28 cellular contexts compared by ENCODE assay signal in the genomic region with DNA sequence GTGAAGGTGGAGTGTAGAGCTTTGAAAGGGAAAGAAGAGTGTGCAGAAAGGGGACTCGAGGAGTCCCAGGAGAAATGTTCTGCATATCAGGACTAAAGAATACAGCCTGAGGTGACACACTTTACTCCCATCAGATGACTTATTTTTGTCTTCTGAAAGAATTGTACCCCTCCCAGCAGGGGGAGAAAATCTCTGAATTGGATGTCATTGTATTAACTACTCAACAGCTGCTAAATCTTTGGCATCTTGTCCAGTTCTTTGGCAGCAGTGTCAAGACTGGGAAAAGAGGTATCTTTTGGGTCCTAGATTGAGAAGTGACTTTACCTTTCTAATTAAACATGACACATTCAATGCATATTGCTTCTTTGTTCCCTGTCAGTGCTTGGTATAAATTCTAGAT. TPM values are rescaled to one million over a fixed set of nuclear protein-coding genes. Genes with fewer than 3 reads are reported as not detected.
"Had no signal": no experiment of that assay in that cellular context is flagged by ENCODE, and none has a peak within 500 bp of the region (broad histone marks: within the 10 kb centered on the region; RNA-seq: fewer than 3 reads in every experiment).

No MANE protein-coding gene starts in this region.

- H3K27ac ChIP-seq: brain microvascular endothelial cell, foreskin keratinocyte, pancreas, prostate gland, sigmoid colon, stomach, suprapubic skin, tibial artery, VCaP had no signal

- DNase-seq: activated CD4-positive, alpha-beta T cell treated with anti-CD3 and anti-CD28 coated beads for 4 hours; activated CD4-positive, alpha-beta T cell treated with anti-CD3 and anti-CD28 coated beads, Interleukin-2, amount 50 U/mL, for 4 hours; activated CD8-positive, alpha-beta memory T cell treated with anti-CD3 and anti-CD28 coated beads for 24 hours; activated effector memory CD4-positive, alpha-beta T cell treated with anti-CD3 and anti-CD28 coated beads, Interleukin-2, amount 50 U/mL, for 16 hours; activated naive CD4-positive, alpha-beta T cell treated with anti-CD3 and anti-CD28 coated beads, Interleukin-2, amount 50 U/mL, for 16 hours; activated T-cell treated with anti-CD3 and anti-CD28 coated beads, Interleukin-2, amount 50 U/mL, for 1 hour; amniotic stem cell; brain microvascular endothelial cell; cortex of kidney; endodermal cell; foreskin keratinocyte; left ventricle myocardium superior; mucosa of descending colon; naive B cell; pancreas; sigmoid colon; stimulated activated CD4-positive, alpha-beta T cell treated with anti-CD3 and anti-CD28 coated beads, Interleukin-15, amount 100 ng/mL, for 24 hours; stimulated activated CD4-positive, alpha-beta T cell treated with anti-CD3 and anti-CD28 coated beads, Interleukin-2, amount 100 ng/mL, for 24 hours; stimulated activated naive B cell treated with anti-CD40 and anti-IgM and Interleukin-4, amounts not matched to agents 10 μg/mL and 1 μg/mL and 100 μg/mL, for 72 hours; stomach had no signal

- H3K36me3 ChIP-seq: brain microvascular endothelial cell, pancreas, prostate gland, suprapubic skin had no signal

- H3K4me3 Mint-ChIP-seq: activated T-helper 1 cell treated with anti-CD3 and anti-CD28 coated beads, Interleukin-12 subunit alpha, Interleukin-12 subunit beta, Interleukin-2, Interleukin-4 antibody, amounts not matched to agents 30 ng/mL and 10 ng/mL and 1 ng/mL, durations not matched to agents 14 hours and 24 hours and 36 hours; endodermal cell; naive B cell; stimulated activated naive B cell treated with anti-CD40 and anti-IgM and Interleukin-4, amounts not matched to agents 10 μg/mL and 1 μg/mL and 100 μg/mL, for 72 hours had no signal

- H3K4me3 ChIP-seq: mucosa of descending colon, pancreas, prostate gland, sigmoid colon, stomach, suprapubic skin, tibial artery had no signal

- H3K27ac Mint-ChIP-seq: activated T-helper 1 cell treated with anti-CD3 and anti-CD28 coated beads, Interleukin-12 subunit alpha, Interleukin-12 subunit beta, Interleukin-2, Interleukin-4 antibody, amounts not matched to agents 30 ng/mL and 10 ng/mL and 1 ng/mL, durations not matched to agents 14 hours and 24 hours and 36 hours; stimulated activated naive B cell treated with anti-CD40 and anti-IgM and Interleukin-4, amounts not matched to agents 10 μg/mL and 1 μg/mL and 100 μg/mL, for 72 hours had no signal

- H3K9me3 ChIP-seq: mucosa of descending colon, pancreas, prostate gland, sigmoid colon, stomach, suprapubic skin, tibial artery had no signal

- H3K9me3 Mint-ChIP-seq: activated T-helper 1 cell treated with anti-CD3 and anti-CD28 coated beads, Interleukin-12 subunit alpha, Interleukin-12 subunit beta, Interleukin-2, Interleukin-4 antibody, amounts not matched to agents 30 ng/mL and 10 ng/mL and 1 ng/mL, durations not matched to agents 14 hours and 24 hours and 36 hours; endodermal cell; naive B cell; stimulated activated naive B cell treated with anti-CD40 and anti-IgM and Interleukin-4, amounts not matched to agents 10 μg/mL and 1 μg/mL and 100 μg/mL, for 72 hours had no signal

- ATAC-seq: foreskin keratinocyte; mucosa of descending colon; pancreas; stimulated activated naive B cell treated with anti-CD40 and anti-IgM and Interleukin-4, amounts not matched to agents 10 μg/mL and 1 μg/mL and 100 μg/mL, for 72 hours had no signal

- H3K27me3 ChIP-seq: brain microvascular endothelial cell, foreskin keratinocyte, pancreas, sigmoid colon, stomach, suprapubic skin, tibial artery had no signal

- H3K27me3 Mint-ChIP-seq: naive B cell; stimulated activated naive B cell treated with anti-CD40 and anti-IgM and Interleukin-4, amounts not matched to agents 10 μg/mL and 1 μg/mL and 100 μg/mL, for 72 hours had no signal

RNA-seq across cellular contexts. Expression of gene RBP7, which starts 54.6 kb away (rescaled TPM):
- total RNA-seq: activated T-helper 1 cell treated with anti-CD3 and anti-CD28 coated beads, Interleukin-12 subunit alpha, Interleukin-12 subunit beta, Interleukin-2, Interleukin-4 antibody, amounts not matched to agents 30 ng/mL and 10 ng/mL and 1 ng/mL, durations not matched to agents 14 hours and 24 hours and 36 hours; cerebellum; lung microvascular endothelial cell; T-helper 1 cell treated with Interleukin-12 subunit alpha and Interleukin-12 subunit beta and Interleukin-4 antibody, amounts not matched to agents 30 ng/mL and 1 ng/mL, for 36 hours had no signal
